10 cellular contexts compared by ENCODE assay signal in genomic region chr4:2415881-2416563, GRCh38. TPM values are rescaled to one million over a fixed set of nuclear protein-coding genes. Genes with fewer than 3 reads are reported as not detected.
DNase-seq lines count a peak whose midpoint lies in the region; ATAC-seq and TF ChIP-seq lines count a peak whose summit lies in the region.
"Had no signal": no experiment of that assay in that cellular context is flagged by ENCODE, and none has a peak within 500 bp of the region (broad histone marks: within the 10 kb centered on the region; RNA-seq: fewer than 3 reads in every experiment).

No MANE protein-coding gene starts in this region.

- no peak overlapping the region for H3K23ac ChIP-seq in mesendoderm (ENCODE audit: low read length)

- no peak overlapping the region for H2BK5ac ChIP-seq in mesendoderm (ENCODE audit: low read length)

- H3K4me3 Mint-ChIP-seq in brain = peak overlapping the region; percentile 78 to 82 (median 81)

- intact Hi-C loops in breast epithelium (cut with DNase I; ENCODE audit: low total_unique reads) (loop anchor here (10.0 kb wide), 1 partner anchor 161 kb away; no protein-coding TSS in a partner anchor), mammary epithelial cell (cut with micrococcal nuclease) (no loop called here), transverse colon (cut with DNase I; ENCODE audit: low total_unique reads) (no loop called here)

- TF ChIP-seq POLR2A in breast epithelium (IDR thresholded peaks at IDR 0.05) = no peak
- TF ChIP-seq POLR2A in transverse colon (IDR thresholded peaks at IDR 0.05) = no peak

- no peak overlapping the region for H2AFZ ChIP-seq in mammary epithelial cell (ENCODE audit: low read depth, low read length)

- H3K18ac ChIP-seq in mesendoderm (ENCODE audit: low read length) = no peak overlapping the region

- H3K36me3 Mint-ChIP-seq in brain = no peaks in the 10 kb centered on the region

- TF ChIP-seq EP300 in transverse colon (IDR thresholded peaks at IDR 0.05; ENCODE audit: low read depth) = no peak

- H3K56ac ChIP-seq in mesendoderm (ENCODE audit: low read length) = peak overlapping the region; percentile 51

- dilution Hi-C loops in mammary epithelial cell (cut with HindIII; ENCODE audit: low sequenced_read_pairs) = no loop called here

- ATAC-seq in GM21737 (IDR thresholded peaks at IDR 0.05; ENCODE audit: unreplicated experiment) = no peak
- ATAC-seq in HG03135 (IDR thresholded peaks at IDR 0.05; ENCODE audit: unreplicated experiment) = no peak
- ATAC-seq: activated CD4-positive, CD25-positive, alpha-beta regulatory T cell treated with anti-CD3 and anti-CD28 coated beads, Interleukin-2, amount 50 U/mL, for 24 hours had no signal

- BruUV-seq in mammary epithelial cell (replicated peaks; lab: Mats Ljungman, UMichigan) = no TSS peak

- H3K9me3 ChIP-seq in breast epithelium (no peaks in the 10 kb centered on the region), mammary epithelial cell (replicated peaks; ENCODE audit: insufficient read depth, low read length) (no peaks in the 10 kb centered on the region), transverse colon (no peaks in the 10 kb centered on the region)

- H3K27me3 ChIP-seq in breast epithelium = peaks cover 0 to 39% of the 10 kb centered on the region in 2 donors
- H3K27me3 ChIP-seq in mammary epithelial cell (ENCODE audit: insufficient read depth, low read length) = peaks cover 39% of the 10 kb centered on the region
- H3K27me3 ChIP-seq in mesendoderm (ENCODE audit: insufficient read depth, low read length, poor library complexity) = peaks cover 37% of the 10 kb centered on the region
- H3K27me3 ChIP-seq in transverse colon = peaks cover 28% of the 10 kb centered on the region
- peaks cover 37% of the 10 kb centered on the region for H3K27me3 ChIP-seq in brain microvascular endothelial cell (replicated peaks)

- H3K27ac Mint-ChIP-seq in brain = no peak overlapping the region

- DNase-seq in breast epithelium (ENCODE audit: low spot score in 2 of 2) = no peak
- no peak for DNase-seq in mammary epithelial cell
- DNase-seq in mesendoderm = no peak
- no peak for DNase-seq in transverse colon
- no peak for DNase-seq in brain microvascular endothelial cell

- no peaks in the 10 kb centered on the region for H3K79me1 ChIP-seq in mesendoderm (ENCODE audit: low read length)

- TF ChIP-seq CTCF in breast epithelium (IDR thresholded peaks at IDR 0.05) = no peak
- TF ChIP-seq CTCF in mammary epithelial cell (conservative IDR thresholded peaks at IDR 0.05 in 1 of 2, IDR thresholded peaks at IDR 0.05 in 1 of 2; ENCODE audit: extremely low read depth in 1 of 2, insufficient read depth in 1 of 2, low read depth in 1 of 2, low read length in 2 of 2) = no peak
- TF ChIP-seq CTCF in brain (conservative IDR thresholded peaks at IDR 0.05) = no peak
- TF ChIP-seq CTCF in transverse colon (IDR thresholded peaks at IDR 0.05) = no peak
- TF ChIP-seq CTCF in brain microvascular endothelial cell (IDR thresholded peaks at IDR 0.05; ENCODE audit: low read depth, low read length, missing control alignments) = no peak

- no peak overlapping the region for H2BK120ac ChIP-seq in mesendoderm (ENCODE audit: low read depth, low read length)

- CTCF ChIA-PET in mammary epithelial cell (lab: Charles Lee; ENCODE audit: low non-redundant PET) = interaction anchor here (0.5 kb wide), 1 partner anchor 377 kb away, joined by 15 read pairs; the partner anchor contains the start of gene SH3BP2

- H3K9ac ChIP-seq in mammary epithelial cell (ENCODE audit: insufficient read depth, low read length) = no peak overlapping the region
- peak overlapping the region; percentile 11 for H3K9ac ChIP-seq in mesendoderm (ENCODE audit: low read length)

- WGBS in mammary epithelial cell (ENCODE audit: low coverage, missing lambda C conversion rate) = 95% methylated on average over 17 of the region's 17 CpGs
- no CpG with 5 or more reads among the region's 17 CpGs for WGBS in mesendoderm (ENCODE audit: extremely low coverage, insufficient coverage, low lambda C conversion rate)
- 70 to 86% methylated on average over 1 to 17 of the region's 17 CpGs for WGBS in transverse colon (ENCODE audit: low coverage in 1 of 2), 2 donors

- H3K4me1 ChIP-seq in breast epithelium = peaks cover 0 to 4% of the 10 kb centered on the region in 2 donors
- H3K4me1 ChIP-seq in mammary epithelial cell (ENCODE audit: insufficient read depth, low read length) = peaks cover 41% of the 10 kb centered on the region
- peaks cover 10% of the 10 kb centered on the region for H3K4me1 ChIP-seq in mesendoderm (ENCODE audit: control insufficient read depth, low read depth, low read length)
- H3K4me1 ChIP-seq in transverse colon = peaks cover 30 to 71% (median 56%) of the 10 kb centered on the region in 4 donors

- no peak overlapping the region for H2BK15ac ChIP-seq in mesendoderm (replicated peaks; ENCODE audit: low read depth)

- H3K9me3 Mint-ChIP-seq in brain = peaks cover 0 to 4% (median 0%) of the 10 kb centered on the region in 5 experiments

- no peak overlapping the region for H2AK5ac ChIP-seq in mesendoderm (ENCODE audit: low read length)

- H3K4me3 ChIP-seq in breast epithelium (peak overlapping the region in 2 of 3 donors; percentile 52 to 90), mammary epithelial cell (replicated peaks in 1 of 3; ENCODE audit: insufficient read depth in 1 of 3, low read depth in 2 of 3, low read length in 3 of 3) (no peak overlapping the region), mesendoderm (ENCODE audit: low read length) (no peak overlapping the region), transverse colon (peak overlapping the region in 3 of 4 donors; percentile 64 to 74 (median 70)), brain microvascular endothelial cell (ENCODE audit: low read depth, low read length) (no peak overlapping the region)

- H3K79me2 ChIP-seq in mammary epithelial cell (ENCODE audit: insufficient read depth, low read length) = no peaks in the 10 kb centered on the region
- H3K79me2 ChIP-seq in mesendoderm (ENCODE audit: control insufficient read depth, insufficient read depth, low read length) = no peaks in the 10 kb centered on the region

- H3K4me1 Mint-ChIP-seq in brain = peaks cover 51% of the 10 kb centered on the region

- in situ Hi-C loops in mammary epithelial cell (cut with MboI; ENCODE audit: low sequenced_read_pairs in 2 of 2) = no loop called here
- in situ Hi-C loops in transverse colon (cut with MboI; ENCODE audit: low pct_ligation_motif_present in 1 of 4, low pct_unique_long_range_greater_than_20kb in 1 of 4, low sequenced_read_pairs in 3 of 4) = loop anchor here in 1 of 4 donors (25.0 kb wide), 1 partner anchor 179 kb away; the partner anchor contains the start of genes HAUS3 and POLN
- in situ Hi-C loops in brain microvascular endothelial cell (cut with HindIII; ENCODE audit: low pct_ligation_motif_present, low sequenced_read_pairs) = no loop called here

- H4K5ac ChIP-seq in mesendoderm (ENCODE audit: low read length) = no peak overlapping the region

- H3K27ac ChIP-seq in breast epithelium = peak overlapping the region in 1 of 2 donors; percentile 28
- H3K27ac ChIP-seq in mammary epithelial cell (ENCODE audit: insufficient read depth, low read depth, low read length) = no peak overlapping the region
- no peak overlapping the region for H3K27ac ChIP-seq in mesendoderm (ENCODE audit: low read depth, low read length)
- H3K27ac ChIP-seq in transverse colon = peak overlapping the region; percentile 41 to 83 (median 76)
- no peak overlapping the region for H3K27ac ChIP-seq in brain microvascular endothelial cell

- no peaks in the 10 kb centered on the region for H3K36me3 ChIP-seq in breast epithelium
- H3K36me3 ChIP-seq in mammary epithelial cell (ENCODE audit: insufficient read depth, low read length) = no peaks in the 10 kb centered on the region
- no peaks in the 10 kb centered on the region for H3K36me3 ChIP-seq in mesendoderm (ENCODE audit: control insufficient read depth, insufficient read depth, low read length)
- no peaks in the 10 kb centered on the region for H3K36me3 ChIP-seq in transverse colon
- H3K36me3 ChIP-seq in brain microvascular endothelial cell (replicated peaks) = no peaks in the 10 kb centered on the region

- peaks cover 91% of the 10 kb centered on the region for H3K27me3 Mint-ChIP-seq in brain

- H4K8ac ChIP-seq in mesendoderm (ENCODE audit: low read depth, low read length) = no peak overlapping the region

- no peak overlapping the region for H3K4ac ChIP-seq in mesendoderm (ENCODE audit: low read depth, low read length)

- H4K20me1 ChIP-seq in mammary epithelial cell (ENCODE audit: insufficient read depth, low read length) = no peaks in the 10 kb centered on the region

- H3K4me2 ChIP-seq in mammary epithelial cell (ENCODE audit: insufficient read depth, low read depth, low read length) (no peak overlapping the region), mesendoderm (ENCODE audit: low read length) (no peak overlapping the region)

RNA-seq across cellular contexts. Expression of gene ZFYVE28, which starts 2.4 kb away (rescaled TPM):
- total RNA-seq in breast epithelium (10 to 100 TPM; 12.3 to 14.1 (median 13.9) TPM), mammary epithelial cell (1 to 10 TPM in 1 of 2 donors, under 1 TPM in 1; 0.83 to 1.1 TPM), transverse colon (100 to 1,000 TPM in 1 of 4 donors, 10 to 100 TPM in 3; 44.8 to 110 (median 69.6) TPM)
- polyA plus RNA-seq in mammary epithelial cell (0.95 TPM), brain (ENCODE audit: insufficient read depth, low read depth, low replicate concordance) (5.5 TPM)
- not detected for polyA minus RNA-seq in mammary epithelial cell
- polyA plus RNA-seq in mesendoderm (2013, experiment 1 of 2) = 1.5 TPM
- polyA plus RNA-seq in mesendoderm (2013, experiment 2 of 2) = 1.4 TPM

RNA-seq across cellular contexts. Expression of gene CFAP99, which starts 2.7 kb away (rescaled TPM):
- 1 to 10 TPM in 1 of 3 donors, under 1 TPM in 1, not detected in 1; 0.15 to 2.0 TPM for total RNA-seq in breast epithelium
- total RNA-seq in mammary epithelial cell = not detected
- not detected for polyA plus RNA-seq in mammary epithelial cell
- polyA minus RNA-seq in mammary epithelial cell = not detected
- polyA plus RNA-seq in brain (ENCODE audit: insufficient read depth, low read depth, low replicate concordance) = 0.71 TPM
- 0.11 TPM for polyA plus RNA-seq in mesendoderm (2013, experiment 1 of 2)
- 0.13 TPM for polyA plus RNA-seq in mesendoderm (2013, experiment 2 of 2)
- under 1 TPM in 3 of 4 donors, not detected in 1; 0.32 to 0.82 (median 0.60) TPM for total RNA-seq in transverse colon
- total RNA-seq: kidney epithelial cell had no signal

RNA-seq across cellular contexts. Expression of gene RNF4, which starts 52.9 kb away (rescaled TPM):
- total RNA-seq in breast epithelium (10 to 100 TPM; 35.7 to 52.7 (median 40.8) TPM), mammary epithelial cell (10 to 100 TPM; 57.3 to 60.2 TPM), transverse colon (10 to 100 TPM; 20.9 to 50.5 (median 35.8) TPM)
- polyA plus RNA-seq in mammary epithelial cell (68.7 TPM), brain (ENCODE audit: insufficient read depth, low read depth, low replicate concordance) (51.1 TPM)
- 93.4 TPM for polyA minus RNA-seq in mammary epithelial cell
- 57.6 TPM for polyA plus RNA-seq in mesendoderm (2013, experiment 1 of 2)
- 56.5 TPM for polyA plus RNA-seq in mesendoderm (2013, experiment 2 of 2)

Comparison
In these comparisons a context has a peak if more than half of its experiments do, and no peak if none do; other contexts are left out.
1. H3K4me3 ChIP-seq: peak in breast epithelium (2 of 3) and transverse colon (3 of 4); none in mammary epithelial cell (0 of 3), mesendoderm (single experiment) and brain microvascular endothelial cell (single experiment).
2. RNA of gene ZFYVE28, which starts 2.4 kb away (total RNA-seq): 44.8 to 110 TPM in transverse colon and 12.3 to 14.1 TPM in breast epithelium; 0.83 to 1.1 TPM in mammary epithelial cell; every median in the first group is over 4 times any median in the second.
3. H3K27ac ChIP-seq: peak in transverse colon (4 of 4); none in mammary epithelial cell (single experiment), mesendoderm (single experiment) and brain microvascular endothelial cell (single experiment).